Comparison of ENCODE assay signal across 8 cellular contexts in genomic region chr9:134381671-134382505, GRCh38. TPM values are rescaled to one million over a fixed set of nuclear protein-coding genes. Genes with fewer than 3 reads are reported as not detected.
A peak's percentile ranks its signal among the peaks of the same experiment; 100 is the strongest.
DNase-seq lines count a peak whose midpoint lies in the region; ATAC-seq lines count a peak whose summit lies in the region.

No MANE protein-coding gene starts in this region.

- no peaks in the 10 kb centered on the region for H3K9me3 Mint-ChIP-seq in activated CD8-positive, alpha-beta memory T cell treated with anti-CD3 and anti-CD28 coated beads, Interleukin-2, amount 10 ng/mL, durations not matched to agents 7 days and 5 days (ENCODE audit: low read depth)
- H3K9me3 Mint-ChIP-seq in stimulated activated naive CD8-positive, alpha-beta T cell treated with anti-CD3 and anti-CD28 coated beads, Interleukin-15, amount 100 ng/mL, for 72 hours: no peaks in the 10 kb centered on the region

- DNase-seq in stimulated activated CD4-positive, alpha-beta T cell treated with anti-CD3 and anti-CD28 coated beads, Interleukin-15, amount 100 ng/mL, for 24 hours: peak; percentile 45
- DNase-seq in stimulated activated CD4-positive, alpha-beta T cell treated with anti-CD3 and anti-CD28 coated beads, Interleukin-4, amount 100 ng/mL, for 4 hours: no peak
- DNase-seq in activated CD8-positive, alpha-beta memory T cell treated with anti-CD3 and anti-CD28 coated beads, Interleukin-2, amount 10 ng/mL, durations not matched to agents 7 days and 5 days: peak; percentile 80
- DNase-seq in cardiac septum (ENCODE audit: low spot score) (peak; percentile 87), ecto neural progenitor cell (ENCODE audit: low spot score) (no peak), SIG-M5 treated with dmso at 0.1 percent for 504 hours (lab: John Stamatoyannopoulos, UW; ENCODE audit: unreplicated experiment) (no peak)
- DNase-seq in stimulated activated naive CD8-positive, alpha-beta T cell treated with anti-CD3 and anti-CD28 coated beads, Interleukin-15, amount 100 ng/mL, for 72 hours: peak; percentile 49 to 56

- peak; percentile 64 for ATAC-seq in activated CD8-positive, alpha-beta memory T cell treated with anti-CD3 and anti-CD28 coated beads, Interleukin-2, amount 10 ng/mL, durations not matched to agents 7 days and 5 days
- ATAC-seq in stimulated activated naive CD8-positive, alpha-beta T cell treated with anti-CD3 and anti-CD28 coated beads, Interleukin-15, amount 100 ng/mL, for 72 hours: peak; percentile 66
- ATAC-seq in GM18861 (IDR thresholded peaks at IDR 0.05; ENCODE audit: unreplicated experiment): no peak

- intact Hi-C loops in cardiac septum (cut with DNase I): no loop called here

- no peak overlapping the region for H3K4me3 Mint-ChIP-seq in activated CD8-positive, alpha-beta memory T cell treated with anti-CD3 and anti-CD28 coated beads, Interleukin-2, amount 10 ng/mL, durations not matched to agents 7 days and 5 days
- H3K4me3 Mint-ChIP-seq in stimulated activated naive CD8-positive, alpha-beta T cell treated with anti-CD3 and anti-CD28 coated beads, Interleukin-15, amount 100 ng/mL, for 72 hours: peak overlapping the region in 1 of 2 donors; percentile 51

- no peaks in the 10 kb centered on the region for H3K36me3 Mint-ChIP-seq in activated CD8-positive, alpha-beta memory T cell treated with anti-CD3 and anti-CD28 coated beads, Interleukin-2, amount 10 ng/mL, durations not matched to agents 7 days and 5 days

- peak overlapping the region; percentile 46 for H3K27ac Mint-ChIP-seq in activated CD8-positive, alpha-beta memory T cell treated with anti-CD3 and anti-CD28 coated beads, Interleukin-2, amount 10 ng/mL, durations not matched to agents 7 days and 5 days
- H3K27ac Mint-ChIP-seq in stimulated activated naive CD8-positive, alpha-beta T cell treated with anti-CD3 and anti-CD28 coated beads, Interleukin-15, amount 100 ng/mL, for 72 hours: peak overlapping the region in 1 of 2 donors; percentile 29

- CTCF ChIA-PET in activated CD8-positive, alpha-beta memory T cell treated with anti-CD3 and anti-CD28 coated beads, Interleukin-2, amount 10 ng/mL, durations not matched to agents 7 days and 5 days (lab: Charles Lee): interaction anchor here (0.6 to 2.0 kb wide), 6 partner anchors 9 to 61 kb away, joined by 3 to 10 read pairs (median 4); no protein-coding TSS in a partner anchor

- peaks cover 3% of the 10 kb centered on the region for H3K27me3 Mint-ChIP-seq in activated CD8-positive, alpha-beta memory T cell treated with anti-CD3 and anti-CD28 coated beads, Interleukin-2, amount 10 ng/mL, durations not matched to agents 7 days and 5 days
- H3K27me3 Mint-ChIP-seq in stimulated activated naive CD8-positive, alpha-beta T cell treated with anti-CD3 and anti-CD28 coated beads, Interleukin-15, amount 100 ng/mL, for 72 hours: peaks cover 17% of the 10 kb centered on the region

- peaks cover 19% of the 10 kb centered on the region for H3K4me1 Mint-ChIP-seq in activated CD8-positive, alpha-beta memory T cell treated with anti-CD3 and anti-CD28 coated beads, Interleukin-2, amount 10 ng/mL, durations not matched to agents 7 days and 5 days
- peaks cover 36% of the 10 kb centered on the region for H3K4me1 Mint-ChIP-seq in stimulated activated naive CD8-positive, alpha-beta T cell treated with anti-CD3 and anti-CD28 coated beads, Interleukin-15, amount 100 ng/mL, for 72 hours

RNA-seq across cellular contexts. Expression of gene RXRA, which starts 55.6 kb away (rescaled TPM):
- 1 to 10 TPM in 1 of 2 experiments, under 1 TPM in 1; 0.91 to 1.5 TPM for total RNA-seq in activated CD8-positive, alpha-beta memory T cell treated with anti-CD3 and anti-CD28 coated beads, Interleukin-2, amount 10 ng/mL, durations not matched to agents 7 days and 5 days
- total RNA-seq in cardiac septum: 42.6 TPM

Comparison
In these comparisons a context has a peak if more than half of its experiments do, and no peak if none do; other contexts are left out.
1. DNase-seq: peak in stimulated activated CD4-positive, alpha-beta T cell treated with anti-CD3 and anti-CD28 coated beads, Interleukin-15, amount 100 ng/mL, for 24 hours (single experiment), activated CD8-positive, alpha-beta memory T cell treated with anti-CD3 and anti-CD28 coated beads, Interleukin-2, amount 10 ng/mL, durations not matched to agents 7 days and 5 days (single experiment), cardiac septum (single experiment) and stimulated activated naive CD8-positive, alpha-beta T cell treated with anti-CD3 and anti-CD28 coated beads, Interleukin-15, amount 100 ng/mL, for 72 hours (2 of 2); none in stimulated activated CD4-positive, alpha-beta T cell treated with anti-CD3 and anti-CD28 coated beads, Interleukin-4, amount 100 ng/mL, for 4 hours (0 of 2), ecto neural progenitor cell (single experiment) and SIG-M5 treated with dmso at 0.1 percent for 504 hours (single experiment).
2. RNA of gene RXRA, which starts 55.6 kb away (total RNA-seq): 42.6 TPM in cardiac septum (single experiment); 0.91 to 1.5 TPM in activated CD8-positive, alpha-beta memory T cell treated with anti-CD3 and anti-CD28 coated beads, Interleukin-2, amount 10 ng/mL, durations not matched to agents 7 days and 5 days; every median in the first group is over 10 times any median in the second.